In the genomic region with DNA sequence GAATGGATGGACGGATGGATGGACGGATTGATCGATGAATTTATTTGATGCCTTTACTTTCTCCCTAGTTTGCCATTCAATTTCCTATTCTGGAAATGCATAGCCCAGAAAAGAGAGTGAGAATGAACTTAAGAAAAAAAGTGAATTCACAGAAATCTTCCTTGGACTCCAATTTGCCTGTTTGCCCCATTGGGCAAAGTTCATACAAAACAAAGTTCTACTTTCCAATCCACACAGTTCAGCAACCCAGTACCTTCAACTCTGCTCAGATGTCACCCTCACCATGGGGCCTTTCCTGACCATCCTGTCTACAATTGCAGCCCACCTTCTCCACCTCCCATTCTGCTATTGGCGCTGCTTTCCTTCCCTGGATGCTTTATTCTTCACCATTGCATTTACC, we compare ENCODE assay signal across 19 cellular contexts. TPM values are rescaled to one million over a fixed set of nuclear protein-coding genes. Genes with fewer than 3 reads are reported as not detected.
DNase-seq lines count a peak whose midpoint lies in the region; ATAC-seq and TF ChIP-seq lines count a peak whose summit lies in the region.
"Had no signal": no experiment of that assay in that cellular context is flagged by ENCODE, and none has a peak within 500 bp of the region (broad histone marks: within the 10 kb centered on the region; RNA-seq: fewer than 3 reads in every experiment).

No MANE protein-coding gene starts in this region.

- in situ Hi-C loops in gastrocnemius medialis (cut with MboI; ENCODE audit: low sequenced_read_pairs in 4 of 4): loop anchor here in 3 of 4 donors (25.0 kb wide), 2 partner anchors 335 to 735 kb away; no protein-coding TSS in a partner anchor

- peaks cover 37% of the 10 kb centered on the region for H3K4me1 Mint-ChIP-seq in endodermal cell
- H3K4me1 Mint-ChIP-seq: CD4-positive, CD25-positive, alpha-beta regulatory T cell; CD8-positive, alpha-beta memory T cell had no signal

- H3K4me3 ChIP-seq in right atrium auricular region: no peak overlapping the region
- H3K4me3 ChIP-seq in coronary artery: no peak overlapping the region
- H3K4me3 ChIP-seq in endodermal cell (ENCODE audit: low read length): no peak overlapping the region
- H3K4me3 ChIP-seq in gastrocnemius medialis: no peak overlapping the region
- H3K4me3 ChIP-seq in gastroesophageal sphincter: no peak overlapping the region
- H3K4me3 ChIP-seq: GM23248 had no signal

- H3K36me3 ChIP-seq in right atrium auricular region (no peaks in the 10 kb centered on the region), endodermal cell (ENCODE audit: control insufficient read depth, insufficient read depth, low read length) (no peaks in the 10 kb centered on the region), gastrocnemius medialis (no peaks in the 10 kb centered on the region), gastroesophageal sphincter (no peaks in the 10 kb centered on the region)
- H3K36me3 ChIP-seq: BE2C had no signal

- H3K9me3 ChIP-seq in right atrium auricular region: no peaks in the 10 kb centered on the region
- no peaks in the 10 kb centered on the region for H3K9me3 ChIP-seq in endodermal cell (ENCODE audit: control insufficient read depth, low read length)
- H3K9me3 ChIP-seq in gastrocnemius medialis: no peaks in the 10 kb centered on the region
- no peaks in the 10 kb centered on the region for H3K9me3 ChIP-seq in gastroesophageal sphincter
- H3K9me3 ChIP-seq: BE2C had no signal

- TF ChIP-seq EP300 in gastroesophageal sphincter (IDR thresholded peaks at IDR 0.05): no peak

- TF ChIP-seq POLR2A in gastrocnemius medialis (IDR thresholded peaks at IDR 0.05) (no peak), gastroesophageal sphincter (IDR thresholded peaks at IDR 0.05) (no peak)

- no peak overlapping the region for H3K4me3 Mint-ChIP-seq in endodermal cell
- H3K4me3 Mint-ChIP-seq: CD4-positive, CD25-positive, alpha-beta regulatory T cell; CD8-positive, alpha-beta memory T cell had no signal

- ATAC-seq in left ventricle myocardium superior: no peak
- no peak for ATAC-seq in gastrocnemius medialis
- no peak for ATAC-seq in gastroesophageal sphincter

- no peaks in the 10 kb centered on the region for H3K36me3 Mint-ChIP-seq in endodermal cell (ENCODE audit: low read depth)
- H3K36me3 Mint-ChIP-seq: CD4-positive, CD25-positive, alpha-beta regulatory T cell; CD8-positive, alpha-beta memory T cell had no signal

- no peak for DNase-seq in right atrium auricular region (ENCODE audit: low spot score)
- DNase-seq in left ventricle myocardium superior: no peak
- DNase-seq in coronary artery (ENCODE audit: low spot score): peak; percentile 11
- DNase-seq in endodermal cell: peak; percentile 24
- no peak for DNase-seq in gastrocnemius medialis
- no peak for DNase-seq in stimulated activated naive CD4-positive, alpha-beta T cell (lab: John Stamatoyannopoulos, UW)
- DNase-seq in cerebellar nuclear complex (lab: John Stamatoyannopoulos, UW): no peak
- DNase-seq: ACHN; BE2C; C1 segment of cervical spinal cord; CD4-positive, CD25-positive, alpha-beta regulatory T cell; CD8-positive, alpha-beta memory T cell; COR-L47; DMS 273 treated with DMSO at 0.1 percent for 48 hours; GM23248; HCEC 1CT; IMR-90 had no signal

- WGBS in endodermal cell (ENCODE audit: insufficient coverage in 1 of 2, insufficient read length in 1 of 2), 2 experiments: 80 to 100% methylated on average over 1 to 3 of the region's 4 CpGs
- 97 to 98% methylated on average over 4 of the region's 4 CpGs for WGBS in gastroesophageal sphincter (ENCODE audit: low coverage in 1 of 2), 2 donors

- TF ChIP-seq CTCF in right atrium auricular region (IDR thresholded peaks at IDR 0.05) (no peak), coronary artery (IDR thresholded peaks at IDR 0.05) (no peak), endodermal cell (conservative IDR thresholded peaks at IDR 0.05) (no peak), gastrocnemius medialis (IDR thresholded peaks at IDR 0.05 in 4 of 5, conservative IDR thresholded peaks at IDR 0.05 in 1 of 5) (no peak), gastroesophageal sphincter (IDR thresholded peaks at IDR 0.05) (no peak)

- H3K27me3 ChIP-seq in right atrium auricular region: no peaks in the 10 kb centered on the region
- H3K27me3 ChIP-seq in endodermal cell (ENCODE audit: control insufficient read depth, insufficient read depth, low read length, poor library complexity, severe bottlenecking): no peaks in the 10 kb centered on the region
- H3K27me3 ChIP-seq in gastrocnemius medialis: no peaks in the 10 kb centered on the region
- H3K27me3 ChIP-seq in gastroesophageal sphincter: no peaks in the 10 kb centered on the region

- no peaks in the 10 kb centered on the region for H3K27me3 Mint-ChIP-seq in endodermal cell (ENCODE audit: insufficient read depth)

- no peak overlapping the region for H3K9ac ChIP-seq in endodermal cell (ENCODE audit: extremely low read depth, low read length, poor library complexity, severe bottlenecking)
- H3K9ac ChIP-seq: GM23248 had no signal

- peaks cover 0 to 63% of the 10 kb centered on the region in 2 donors for H3K4me1 ChIP-seq in right atrium auricular region
- peaks cover 5% of the 10 kb centered on the region for H3K4me1 ChIP-seq in endodermal cell (ENCODE audit: control insufficient read depth, insufficient read depth, low read length)
- peaks cover 56 to 64% of the 10 kb centered on the region in 2 donors for H3K4me1 ChIP-seq in gastrocnemius medialis
- peaks cover 0 to 35% (median 0%) of the 10 kb centered on the region in 3 donors for H3K4me1 ChIP-seq in gastroesophageal sphincter
- H3K4me1 ChIP-seq: BE2C had no signal

- no peaks in the 10 kb centered on the region for H3K9me3 Mint-ChIP-seq in endodermal cell
- H3K9me3 Mint-ChIP-seq: CD8-positive, alpha-beta memory T cell had no signal

- no peak overlapping the region for H3K27ac Mint-ChIP-seq in endodermal cell
- H3K27ac Mint-ChIP-seq: CD4-positive, CD25-positive, alpha-beta regulatory T cell; CD8-positive, alpha-beta memory T cell had no signal

- intact Hi-C loops in left ventricle myocardium superior (cut with micrococcal nuclease): no loop called here
- intact Hi-C loops in gastrocnemius medialis (cut with DNase I; ENCODE audit: low total_unique reads): loop anchor here (5.0 kb wide), 2 partner anchors 50 to 210 kb away; a partner anchor contains a TSS

- H3K27ac ChIP-seq in right atrium auricular region (peak overlapping the region; percentile 47 to 94), coronary artery (no peak overlapping the region), endodermal cell (ENCODE audit: low read depth, low read length) (no peak overlapping the region), gastrocnemius medialis (peak overlapping the region; percentile 79 to 83 (median 80)), gastroesophageal sphincter (no peak overlapping the region)
- H3K27ac ChIP-seq: GM23248, HL-60 had no signal

RNA-seq across cellular contexts. Expression of a gene that starts 8.2 kb away (rescaled TPM):
- 10 to 100 TPM; 16.9 to 30.1 TPM for total RNA-seq in right atrium auricular region
- 38.8 TPM for total RNA-seq in left ventricle myocardium superior
- total RNA-seq in endodermal cell: 10 to 100 TPM; 14.0 to 16.8 TPM
- 29.7 TPM for polyA plus RNA-seq in endodermal cell (2013, experiment 1 of 2)
- polyA plus RNA-seq in endodermal cell (2013, experiment 2 of 2): 27.3 TPM
- 10 to 100 TPM; 18.9 to 34.5 (median 29.1) TPM for total RNA-seq in gastrocnemius medialis
- total RNA-seq in gastroesophageal sphincter: 10 to 100 TPM in 2 of 4 donors, 1 to 10 TPM in 2; 7.4 to 27.7 (median 10.7) TPM
- total RNA-seq: CD4-positive, CD25-positive, alpha-beta regulatory T cell; CD8-positive, alpha-beta memory T cell had no signal
- polyA plus RNA-seq: CD4-positive, CD25-positive, alpha-beta regulatory T cell had no signal

Comparison
In these comparisons a context has a peak if more than half of its experiments do, and no peak if none do; other contexts are left out.
1. DNase-seq: peak in coronary artery (single experiment) and endodermal cell (single experiment); none in right atrium auricular region (single experiment), left ventricle myocardium superior (single experiment), gastrocnemius medialis (0 of 2), stimulated activated naive CD4-positive, alpha-beta T cell (0 of 6) and cerebellar nuclear complex (0 of 2).
2. H3K27ac ChIP-seq: peak in right atrium auricular region (2 of 2) and gastrocnemius medialis (4 of 4); none in coronary artery (0 of 2), endodermal cell (single experiment) and gastroesophageal sphincter (0 of 4).